ENCODE assay signal across 1 cellular context in genomic region chr17:44200478-44201155, GRCh38.
TF ChIP-seq lines count a peak whose summit lies in the region.

No MANE protein-coding gene starts in this region.

TF ChIP-seq in HEK293, 187 proteins besides CTCF, POLR2A, EP300 and RAD21:
- TF ChIP-seq PBX3 (CRISPR knock-in tag; IDR thresholded peaks at IDR 0.05), result peak; percentile 17; the same call in 1 of the 2 replicates
- peak; percentile 42; the same call in 1 of the 2 replicates for TF ChIP-seq SCRT2 (tag by site-specific recombination; IDR thresholded peaks at IDR 0.05)
- TF ChIP-seq ZFP69B (tag by site-specific recombination; IDR thresholded peaks at IDR 0.05), result peak; percentile 53; the same call in 1 of the 2 replicates
- TF ChIP-seq ZNF501 (tag by site-specific recombination; IDR thresholded peaks at IDR 0.05), result peak; percentile 68; the same call in 1 of the 2 replicates
- TF ChIP-seq PRDM10 (tag by site-specific recombination; IDR thresholded peaks at IDR 0.05), result no peak
- peak; percentile 94 for TF ChIP-seq ZNF398 (tag by site-specific recombination; IDR thresholded peaks at IDR 0.05)
- TF ChIP-seq ZNF785 (tag by site-specific recombination; IDR thresholded peaks at IDR 0.05), result no peak
- TF ChIP-seq BCL11B (tag by site-specific recombination; IDR thresholded peaks at IDR 0.05; ENCODE audit: low read depth), result 0 out of 2 replicates have a peak, but pooled peaks have one; percentile 35
- TF ChIP-seq ZNF707 (tag by site-specific recombination; IDR thresholded peaks at IDR 0.05), result no peak
- TF ChIP-seq ZNF16 (tag by site-specific recombination; IDR thresholded peaks at IDR 0.05; ENCODE audit: low read depth), result no peak
- 0 out of 2 replicates have a peak, but pooled peaks have one; percentile 18 for TF ChIP-seq ZNF777 (tag by site-specific recombination; IDR thresholded peaks at IDR 0.05; ENCODE audit: borderline replicate concordance)
- no peak for TF ChIP-seq ZNF211 (tag by site-specific recombination; IDR thresholded peaks at IDR 0.05; ENCODE audit: low read depth)
- TF ChIP-seq ZSCAN5A (tag by site-specific recombination; IDR thresholded peaks at IDR 0.05), result 0 out of 2 replicates have a peak, but pooled peaks have one; percentile 27
- no peak for TF ChIP-seq HOXD13 (CRISPR knock-in tag; IDR thresholded peaks at IDR 0.05; ENCODE audit: borderline replicate concordance)
- TF ChIP-seq EGR2 (tag by site-specific recombination; IDR thresholded peaks at IDR 0.05; ENCODE audit: low read depth), result peak; percentile 50; the same call in 1 of the 2 replicates
- no peak for TF ChIP-seq BCL6B (tag by site-specific recombination; IDR thresholded peaks at IDR 0.05)
- peak; percentile 76 for TF ChIP-seq ZBTB10 (tag by site-specific recombination; IDR thresholded peaks at IDR 0.05)
- TF ChIP-seq ZNF600 (tag by site-specific recombination; IDR thresholded peaks at IDR 0.05), result peak; percentile 83
- no peak for TF ChIP-seq ZNF394 (tag by site-specific recombination; IDR thresholded peaks at IDR 0.05; ENCODE audit: borderline replicate concordance)
- peak; percentile 63 for TF ChIP-seq ZFHX2 (tag by site-specific recombination; conservative IDR thresholded peaks at IDR 0.05)
- TF ChIP-seq ZNF146 (tag by site-specific recombination; IDR thresholded peaks at IDR 0.05), result no peak
- no peak for TF ChIP-seq ZNF133 (tag by site-specific recombination; IDR thresholded peaks at IDR 0.05)
- TF ChIP-seq ZNF132 (tag by site-specific recombination; IDR thresholded peaks at IDR 0.05; ENCODE audit: borderline replicate concordance), result no peak
- peak; percentile 66 for TF ChIP-seq ZNF341 (tag by site-specific recombination; IDR thresholded peaks at IDR 0.05; ENCODE audit: low read depth)
- TF ChIP-seq ZNF2 (tag by site-specific recombination; IDR thresholded peaks at IDR 0.05), result 0 out of 2 replicates have a peak, but pooled peaks have one; percentile 17
- 0 out of 2 replicates have a peak, but pooled peaks have one; percentile 14 for TF ChIP-seq ZNF629 (tag by site-specific recombination; IDR thresholded peaks at IDR 0.05)
- TF ChIP-seq SP7 (tag by site-specific recombination; IDR thresholded peaks at IDR 0.05), result peak; percentile 46; the same call in 1 of the 2 replicates
- TF ChIP-seq ZNF26 (tag by site-specific recombination; IDR thresholded peaks at IDR 0.05), result no peak
- TF ChIP-seq KLF7 (tag by site-specific recombination; IDR thresholded peaks at IDR 0.05; ENCODE audit: borderline replicate concordance), result peak; percentile 44
- peak; percentile 44; the same call in 1 of the 2 replicates for TF ChIP-seq PATZ1 (tag by site-specific recombination; IDR thresholded peaks at IDR 0.05)
- TF ChIP-seq KLF17 (tag by site-specific recombination; IDR thresholded peaks at IDR 0.05), result no peak
- TF ChIP-seq GLI4 (tag by site-specific recombination; IDR thresholded peaks at IDR 0.05), result 0 out of 2 replicates have a peak, but pooled peaks have one; percentile 18
- no peak for TF ChIP-seq ZFP3 (tag by site-specific recombination; IDR thresholded peaks at IDR 0.05; ENCODE audit: low read depth)
- peak; percentile 82 for TF ChIP-seq ZNF335 (tag by site-specific recombination; conservative IDR thresholded peaks at IDR 0.05)
- no peak for TF ChIP-seq ZNF549 (tag by site-specific recombination; IDR thresholded peaks at IDR 0.05)
- TF ChIP-seq ZNF621 (tag by site-specific recombination; IDR thresholded peaks at IDR 0.05), result no peak
- peak; percentile 91 for TF ChIP-seq ZBTB8A (tag by site-specific recombination; IDR thresholded peaks at IDR 0.05)
- TF ChIP-seq ZNF660 (tag by site-specific recombination; IDR thresholded peaks at IDR 0.05), result no peak; the same call in 1 of the 2 replicates
- no peak for TF ChIP-seq ZNF530 (tag by site-specific recombination; IDR thresholded peaks at IDR 0.05; ENCODE audit: low read depth)
- TF ChIP-seq ZNF24 (tag by site-specific recombination; IDR thresholded peaks at IDR 0.05), result peak; percentile 41; the same call in 1 of the 2 replicates
- TF ChIP-seq ZBTB20 (tag by site-specific recombination; IDR thresholded peaks at IDR 0.05), result peak; percentile 44; the same call in 1 of the 2 replicates
- peak; percentile 56 for TF ChIP-seq ZBTB17 (tag by site-specific recombination; IDR thresholded peaks at IDR 0.05)
